Comparison of ENCODE assay signal across 1 cellular context in the genomic region with DNA sequence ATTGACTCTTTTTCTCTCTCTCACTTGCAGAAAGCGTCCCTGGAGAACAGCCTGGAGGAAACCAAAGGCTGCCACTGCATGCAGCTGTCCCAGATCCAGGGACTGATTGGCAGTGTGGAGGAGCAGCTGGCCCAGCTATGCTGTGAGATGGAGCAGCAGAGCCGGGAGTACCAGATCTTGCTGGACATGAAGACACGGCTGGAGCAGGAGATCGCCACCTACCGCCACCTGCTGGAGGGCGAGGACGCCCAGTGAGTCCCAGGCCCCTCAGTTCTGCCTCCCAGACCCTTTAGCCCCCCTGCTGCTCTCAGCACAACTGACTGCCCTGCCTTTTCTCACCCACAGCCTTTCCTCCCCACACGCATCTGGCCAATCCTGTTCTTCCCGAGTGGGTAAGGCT.
TF ChIP-seq lines count a peak whose summit lies in the region.

No MANE protein-coding gene starts in this region.

TF ChIP-seq in HepG2, 621 proteins besides CTCF, POLR2A, EP300 and RAD21:
- peak; percentile 51 for TF ChIP-seq STAG1 (CRISPR knock-in tag; IDR thresholded peaks at IDR 0.05)
TF ChIP-seq in HepG2: peak in this region for 1; not testable (repeated sequence) for 620.
